12 cellular contexts compared by ENCODE assay signal in genomic region chr10:103593022-103593570, GRCh38.
A peak's percentile ranks its signal among the peaks of the same experiment; 100 is the strongest.
DNase-seq lines count a peak whose midpoint lies in the region; ATAC-seq and TF ChIP-seq lines count a peak whose summit lies in the region.
"Had no signal": no experiment of that assay in that cellular context is flagged by ENCODE, and none has a peak within 500 bp of the region (broad histone marks: within the 10 kb centered on the region; RNA-seq: fewer than 3 reads in every experiment).

No MANE protein-coding gene starts in this region.

- H3K27me3 Mint-ChIP-seq in HFFc6 (ENCODE audit: insufficient read depth): peaks cover 24% of the 10 kb centered on the region
- H3K27me3 Mint-ChIP-seq: CD4-positive, alpha-beta T cell had no signal

- no peak for ATAC-seq in RWPE2 (ENCODE audit: low read depth)
- ATAC-seq in left lung: no peak

- no peak overlapping the region for H3K27ac Mint-ChIP-seq in HFFc6
- H3K27ac Mint-ChIP-seq: CD4-positive, alpha-beta T cell had no signal

- no peak overlapping the region for H3K4me3 ChIP-seq in RWPE2 (ENCODE audit: severe bottlenecking)
- H3K4me3 ChIP-seq in left lung: no peak overlapping the region
- H3K4me3 ChIP-seq: PC-9 had no signal

- no peaks in the 10 kb centered on the region; the same call in 1 of the 2 replicates for H3K9me3 Mint-ChIP-seq in HFFc6
- H3K9me3 Mint-ChIP-seq: CD4-positive, alpha-beta T cell had no signal

- TF ChIP-seq CTCF in C4-2B (conservative IDR thresholded peaks at IDR 0.05): peak; percentile 27
- peak; percentile 41; the same call in 1 of the 2 replicates for TF ChIP-seq CTCF in HFFc6 (IDR thresholded peaks at IDR 0.05)
- peak; percentile 49 for TF ChIP-seq CTCF in RWPE2 (IDR thresholded peaks at IDR 0.05; ENCODE audit: poor library complexity, severe bottlenecking)
- peak; percentile 3 to 7 for TF ChIP-seq CTCF in left lung (IDR thresholded peaks at IDR 0.05)

- H3K27ac ChIP-seq in C4-2B (no peak overlapping the region), RWPE2 (ENCODE audit: poor library complexity, severe bottlenecking) (no peak overlapping the region), left lung (no peak overlapping the region)
- H3K27ac ChIP-seq: PC-9 had no signal

- no peak overlapping the region for H3K4me3 Mint-ChIP-seq in HFFc6
- H3K4me3 Mint-ChIP-seq: CD4-positive, alpha-beta T cell had no signal

- peaks cover 4% of the 10 kb centered on the region; the same call in 1 of the 2 replicates for H3K36me3 Mint-ChIP-seq in HFFc6 (ENCODE audit: low read depth)

- intact Hi-C loops in left lung (cut with DNase I): no loop called here

- no peaks in the 10 kb centered on the region for H3K9me3 ChIP-seq in RWPE2 (ENCODE audit: severe bottlenecking)
- H3K9me3 ChIP-seq in left lung: no peaks in the 10 kb centered on the region

- H3K27me3 ChIP-seq in RWPE2 (ENCODE audit: insufficient read depth, poor library complexity, severe bottlenecking): no peaks in the 10 kb centered on the region
- no peaks in the 10 kb centered on the region for H3K27me3 ChIP-seq in left lung

- H3K36me3 ChIP-seq in RWPE2 (ENCODE audit: low read depth): no peaks in the 10 kb centered on the region
- no peaks in the 10 kb centered on the region for H3K36me3 ChIP-seq in left lung

- H3K4me1 ChIP-seq in RWPE2 (ENCODE audit: insufficient read depth, poor library complexity, severe bottlenecking) (no peaks in the 10 kb centered on the region), left lung (no peaks in the 10 kb centered on the region)

- H3K4me1 Mint-ChIP-seq in HFFc6 (ENCODE audit: low read depth): no peaks in the 10 kb centered on the region; the same call in 1 of the 2 replicates

- DNase-seq in HFFc6 (no peak), RWPE2 (ENCODE audit: low spot score) (no peak), left lung (no peak), NCI-H69 (lab: John Stamatoyannopoulos, UW) (no peak), Ammon's horn (ENCODE audit: low spot score) (no peak), NCI-H2081 treated with DMSO at 0.1 percent for 48 hours (lab: John Stamatoyannopoulos, UW) (no peak)
- DNase-seq: DMS79 treated with DMSO at 0.1 percent for 48 hours, NCI-H1048, NCI-H2227 treated with DMSO at 0.1 percent for 48 hours had no signal
